8 cellular contexts compared by ENCODE assay signal in genomic region chr9:35829764-35830096, GRCh38. TPM values are rescaled to one million over a fixed set of nuclear protein-coding genes. Genes with fewer than 3 reads are reported as not detected.
DNase-seq lines count a peak whose midpoint lies in the region; ATAC-seq and TF ChIP-seq lines count a peak whose summit lies in the region.

No MANE protein-coding gene starts in this region.

- CTCF ChIA-PET in RWPE1 (lab: Yijun Ruan, JAX): interaction anchor here (0.7 kb wide), 1 partner anchor 96 kb away, joined by 3 read pairs; no protein-coding TSS in a partner anchor

- H3K36me3 ChIP-seq in DND-41 (ENCODE audit: insufficient read depth, low read length): no peaks in the 10 kb centered on the region
- no peaks in the 10 kb centered on the region for H3K36me3 ChIP-seq in prostate gland

- no peaks in the 10 kb centered on the region for H4K20me1 ChIP-seq in DND-41 (ENCODE audit: insufficient read depth, low read length)

- DNase-seq in DND-41 (no peak), RWPE1 (ENCODE audit: low spot score) (no peak), epithelial cell of proximal tubule (ENCODE audit: low read depth) (no peak), prostate gland (ENCODE audit: low spot score) (no peak)

- no peak for ATAC-seq in DND-41 (ENCODE audit: insufficient read depth, low read depth)
- ATAC-seq in HG02642 (IDR thresholded peaks at IDR 0.05; ENCODE audit: poor library complexity, unreplicated experiment): no peak
- no peak for ATAC-seq in GM18858 (IDR thresholded peaks at IDR 0.05; ENCODE audit: unreplicated experiment)
- no peak for ATAC-seq in HG03196 (IDR thresholded peaks at IDR 0.05; ENCODE audit: unreplicated experiment)
- no peak for ATAC-seq in HG02870 (IDR thresholded peaks at IDR 0.05; ENCODE audit: unreplicated experiment)

- TF ChIP-seq CTCF in DND-41 (IDR thresholded peaks at IDR 0.05; ENCODE audit: borderline replicate concordance, extremely low read depth, low read length, poor library complexity, severe bottlenecking) (no peak), RWPE1 (conservative IDR thresholded peaks at IDR 0.05; ENCODE audit: low read depth) (no peak), epithelial cell of proximal tubule (conservative IDR thresholded peaks at IDR 0.05; ENCODE audit: low read depth, low read length) (no peak), prostate gland (IDR thresholded peaks at IDR 0.05) (no peak)

- H3K9me3 ChIP-seq in DND-41 (ENCODE audit: insufficient read depth, low read length, severe bottlenecking): no peaks in the 10 kb centered on the region
- no peaks in the 10 kb centered on the region for H3K9me3 ChIP-seq in prostate gland

- no peaks in the 10 kb centered on the region; the same call in 1 of the 2 replicates for H3K79me2 ChIP-seq in DND-41 (ENCODE audit: insufficient read depth, low read length)

- no peak for TF ChIP-seq POLR2A in prostate gland (IDR thresholded peaks at IDR 0.05)

- peak overlapping the region; percentile 92 for H3K4me2 ChIP-seq in DND-41 (ENCODE audit: insufficient read depth, low read length)

- H3K9ac ChIP-seq in DND-41 (ENCODE audit: low read depth, low read length): peak overlapping the region; percentile 65

- intact Hi-C loops in prostate gland (cut with DNase I): loop anchor here (5.0 kb wide), 1 partner anchor 53 kb away; no protein-coding TSS in a partner anchor

- H3K27me3 ChIP-seq in DND-41 (ENCODE audit: insufficient read depth, low read length, poor library complexity) (no peaks in the 10 kb centered on the region), prostate gland (replicated peaks; ENCODE audit: insufficient read depth) (no peaks in the 10 kb centered on the region)

- H3K4me1 ChIP-seq in DND-41 (ENCODE audit: insufficient read depth, low read length) (peaks cover 28% of the 10 kb centered on the region), prostate gland (replicated peaks) (peaks cover 36% of the 10 kb centered on the region)

- POLR2A ChIA-PET in RWPE1 (lab: Yijun Ruan, JAX; ENCODE audit: low non-redundant PET): interaction anchor here (0.6 kb wide), 1 partner anchor 95 kb away, joined by 3 read pairs; no protein-coding TSS in a partner anchor

- H3K4me3 ChIP-seq in DND-41 (ENCODE audit: low read depth in 1 of 2, low read length in 2 of 2): peak overlapping the region; percentile 44 to 71; a peak in 3 of 4 replicates
- H3K4me3 ChIP-seq in epithelial cell of proximal tubule (ENCODE audit: low read depth, low read length): peak overlapping the region; percentile 96
- H3K4me3 ChIP-seq in prostate gland: peak overlapping the region; percentile 73 to 99

- WGBS in prostate gland: 25% methylated on average over 2 of the region's 2 CpGs

- H3K27ac ChIP-seq in DND-41 (ENCODE audit: low read length) (peak overlapping the region; percentile 60), RWPE1 (peak overlapping the region; percentile 67), prostate gland (peak overlapping the region; percentile 89 to 99)

- H2AFZ ChIP-seq in DND-41 (ENCODE audit: low read depth, low read length): peak overlapping the region; percentile 65

RNA-seq across cellular contexts. Expression of gene TMEM8B, which starts 0.7 kb away (rescaled TPM):
- total RNA-seq in epithelial cell of proximal tubule (2.5 and 4.2 TPM in 2 replicates), prostate gland (10 to 100 TPM; 15.8 to 25.9 TPM)

RNA-seq across cellular contexts. Expression of gene FAM221B, which starts 1.2 kb away (rescaled TPM):
- total RNA-seq in epithelial cell of proximal tubule (not detected in 2 replicates), prostate gland (1 to 10 TPM in 1 of 2 donors, under 1 TPM in 1; 0.46 to 5.1 TPM)

RNA-seq across cellular contexts. Expression of gene HINT2, which starts 14.9 kb away (rescaled TPM):
- 25.9 and 32.5 TPM in 2 replicates for total RNA-seq in epithelial cell of proximal tubule
- 10 to 100 TPM; 38.6 to 39.7 TPM for total RNA-seq in prostate gland

RNA-seq across cellular contexts. Expression of gene SPAG8, which starts 17.7 kb away (rescaled TPM):
- total RNA-seq in epithelial cell of proximal tubule (0.12 and 0.14 TPM in 2 replicates), prostate gland (1 to 10 TPM in 1 of 2 donors, under 1 TPM in 1; 0.68 to 9.2 TPM)

RNA-seq across cellular contexts. Expression of gene NPR2, which starts 38.3 kb away (rescaled TPM):
- total RNA-seq in epithelial cell of proximal tubule (7.3 and 11.0 TPM in 2 replicates), prostate gland (10 to 100 TPM; 17.3 to 33.2 TPM)
